8 cellular contexts compared by ENCODE assay signal in the genomic region with DNA sequence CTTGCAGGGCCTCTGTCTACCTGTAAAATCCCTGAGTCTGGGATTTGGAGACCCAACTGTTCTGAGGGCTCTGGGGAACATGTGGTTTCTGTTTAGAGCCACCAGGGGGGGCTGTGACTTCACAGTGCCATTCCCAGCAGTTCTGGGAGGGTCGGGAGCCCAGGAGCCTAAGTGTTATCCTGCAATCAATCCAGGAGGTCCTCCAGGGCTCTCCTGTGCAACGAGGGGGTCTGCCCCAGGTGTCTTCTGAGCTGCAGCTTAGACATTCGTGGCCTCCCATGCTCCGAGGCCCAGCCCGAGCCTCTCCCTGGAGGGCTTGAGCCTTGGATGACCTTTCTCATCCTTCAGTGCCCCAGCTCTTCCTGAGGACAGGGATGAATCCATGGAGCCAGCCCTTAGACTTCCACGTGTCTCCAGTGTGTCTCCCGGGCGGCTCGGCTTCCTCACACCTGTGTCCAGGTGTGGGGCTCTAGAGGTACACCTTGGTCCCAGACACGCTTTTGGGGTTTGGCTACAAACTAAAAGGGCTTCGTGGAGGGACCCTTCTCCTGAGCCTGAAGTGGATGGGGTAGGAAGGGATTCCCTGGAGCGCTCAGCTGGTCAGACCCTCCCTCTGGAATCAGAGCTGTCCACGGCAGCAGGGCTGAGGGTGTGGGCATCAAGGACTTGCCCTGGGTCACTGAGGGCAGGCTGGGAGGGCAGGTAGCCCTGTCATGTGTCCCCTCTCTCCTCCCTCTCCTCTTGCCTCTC. TPM values are rescaled to one million over a fixed set of nuclear protein-coding genes. Genes with fewer than 3 reads are reported as not detected.
A peak's percentile ranks its signal among the peaks of the same experiment; 100 is the strongest.
DNase-seq lines count a peak whose midpoint lies in the region; ATAC-seq, FAIRE-seq and TF ChIP-seq lines count a peak whose summit lies in the region.

No MANE protein-coding gene starts in this region.

- CTCF ChIA-PET in endothelial cell of umbilical vein (lab: Charles Lee) = interaction anchor here (0.7 to 3.7 kb wide), 14 partner anchors 38 to 481 kb away, joined by 3 to 41 read pairs (median 6); no protein-coding TSS in a partner anchor

- POLR2A ChIA-PET in endothelial cell of umbilical vein (lab: Charles Lee) = no interaction called here

- H2BK15ac ChIP-seq in mesenchymal stem cell (ENCODE audit: low read depth, poor library complexity, severe bottlenecking) = no peak overlapping the region

- no peaks in the 10 kb centered on the region for H3K36me3 ChIP-seq in endothelial cell of umbilical vein (ENCODE audit: control insufficient read depth in 2 of 2, extremely low read depth in 1 of 2, insufficient read depth in 2 of 2, low read length in 2 of 2)
- H3K36me3 ChIP-seq in mesenchymal stem cell (ENCODE audit: control insufficient read depth in 1 of 2, insufficient read depth in 2 of 2, low read depth in 1 of 2, low read length in 2 of 2) = no peaks in the 10 kb centered on the region

- WGBS in mesenchymal stem cell = 61% methylated on average over 13 of the region's 13 CpGs

- H3K18ac ChIP-seq in mesenchymal stem cell (ENCODE audit: low read depth in 1 of 2, low read length in 2 of 2) = no peak overlapping the region

- no peak overlapping the region for H3K9ac ChIP-seq in endothelial cell of umbilical vein (replicated peaks; ENCODE audit: extremely low read depth, insufficient read depth, low read length)
- peak overlapping the region; percentile 7 for H3K9ac ChIP-seq in mesenchymal stem cell (ENCODE audit: low read length)

- no peak overlapping the region for H3K4ac ChIP-seq in mesenchymal stem cell (ENCODE audit: low read depth in 1 of 2, low read length in 2 of 2)

- no peak overlapping the region for H2BK120ac ChIP-seq in mesenchymal stem cell (ENCODE audit: low read depth, low read length)

- no peak overlapping the region for H2BK5ac ChIP-seq in mesenchymal stem cell (ENCODE audit: low read depth, low read length, poor library complexity, severe bottlenecking)

- DNase-seq in NOMO-1 (lab: John Stamatoyannopoulos, UW; ENCODE audit: unreplicated experiment in 2 of 2) (peak; percentile 16 to 44), NOMO-1 treated with dmso at 0.1 percent for 144 hours (lab: John Stamatoyannopoulos, UW; ENCODE audit: unreplicated experiment) (no peak), endothelial cell of umbilical vein (ENCODE audit: low read depth, low spot score) (peak; percentile 57), mesenchymal stem cell (peak; percentile 67), urothelium cell line (ENCODE audit: low spot score) (peak; percentile 78), NCI-H187 treated with DMSO at 0.1 percent for 48 hours (lab: John Stamatoyannopoulos, UW) (no peak)
- peak; percentile 30 for DNase-seq in Jurkat, Clone E6-1 (ENCODE audit: low read depth, low spot score)

- H2AFZ ChIP-seq in endothelial cell of umbilical vein (ENCODE audit: low read depth, low read length) (no peak overlapping the region), mesenchymal stem cell (ENCODE audit: low read depth, low read length) (no peak overlapping the region)

- intact Hi-C loops in endothelial cell of umbilical vein (cut with micrococcal nuclease) = loop anchor here (1.0 to 5.0 kb wide), 6 partner anchors 42 to 480 kb away; a partner anchor contains a TSS

- no peaks in the 10 kb centered on the region for H3K79me1 ChIP-seq in mesenchymal stem cell (replicated peaks; ENCODE audit: low read length, poor library complexity, severe bottlenecking)

- H3K79me2 ChIP-seq in endothelial cell of umbilical vein (ENCODE audit: control insufficient read depth, insufficient read depth, low read length) = no peaks in the 10 kb centered on the region

- H3K9me3 ChIP-seq in endothelial cell of umbilical vein (replicated peaks; ENCODE audit: control insufficient read depth, insufficient read depth, low read length) (no peaks in the 10 kb centered on the region), mesenchymal stem cell (ENCODE audit: control insufficient read depth, low read length) (no peaks in the 10 kb centered on the region)

- H4K8ac ChIP-seq in mesenchymal stem cell (ENCODE audit: low read length) = no peak overlapping the region

- TF ChIP-seq CTCF in endothelial cell of umbilical vein (IDR thresholded peaks at IDR 0.05; ENCODE audit: extremely low read depth in 1 of 2, insufficient read depth in 1 of 2, low read depth in 1 of 2, low read length in 2 of 2) = peak; percentile 84 to 88

- no peak overlapping the region for H3K14ac ChIP-seq in mesenchymal stem cell (ENCODE audit: low read length in 2 of 2)

- peak; percentile 93 for ATAC-seq in SK-N-SH treated with all-trans-retinoic acid at 6 μM for 48 hours

- H3K4me1 ChIP-seq in endothelial cell of umbilical vein (ENCODE audit: control insufficient read depth, extremely low read depth, insufficient read depth, low read length) (no peaks in the 10 kb centered on the region), mesenchymal stem cell (ENCODE audit: control insufficient read depth, insufficient read depth, low read depth, low read length) (no peaks in the 10 kb centered on the region)

- no peak for TF ChIP-seq POLR2A in endothelial cell of umbilical vein (IDR thresholded peaks at IDR 0.05; ENCODE audit: low read depth, low read length)

- no peaks in the 10 kb centered on the region for H4K20me1 ChIP-seq in endothelial cell of umbilical vein (replicated peaks; ENCODE audit: control insufficient read depth, extremely low read depth, insufficient read depth, low read length)

- peak; percentile 95 for FAIRE-seq in endothelial cell of umbilical vein (lab: Jason Lieb, UNC)
- FAIRE-seq in urothelium cell line (lab: Jason Lieb, UNC) = no peak

- H3K4me2 ChIP-seq in endothelial cell of umbilical vein (ENCODE audit: insufficient read depth, low read length) = no peak overlapping the region
- no peak overlapping the region for H3K4me2 ChIP-seq in mesenchymal stem cell (ENCODE audit: low read length, poor library complexity, severe bottlenecking)

- no peak overlapping the region for H3K23ac ChIP-seq in mesenchymal stem cell (ENCODE audit: low read length in 2 of 2)

- H3K4me3 ChIP-seq in Jurkat, Clone E6-1 (ENCODE audit: low read length) = no peak overlapping the region
- H3K4me3 ChIP-seq in endothelial cell of umbilical vein (replicated peaks in 1 of 3; ENCODE audit: insufficient read depth in 1 of 3, low read depth in 1 of 3, low read length in 3 of 3) (no peak overlapping the region), mesenchymal stem cell (ENCODE audit: insufficient read depth in 1 of 2, low read depth in 1 of 2, low read length in 2 of 2) (no peak overlapping the region)

- no peaks in the 10 kb centered on the region for H3K9me1 ChIP-seq in endothelial cell of umbilical vein (replicated peaks; ENCODE audit: control insufficient read depth, extremely low read depth, insufficient read depth, low read length)

- H2AK5ac ChIP-seq in mesenchymal stem cell (ENCODE audit: low read length, severe bottlenecking) = no peak overlapping the region

- no peak overlapping the region for H3K27ac ChIP-seq in endothelial cell of umbilical vein (ENCODE audit: insufficient read depth, low read depth, low read length)
- H3K27ac ChIP-seq in mesenchymal stem cell (ENCODE audit: low read length, poor library complexity, severe bottlenecking) = no peak overlapping the region

- no peak overlapping the region for H4K91ac ChIP-seq in mesenchymal stem cell (ENCODE audit: low read length)

- dilution Hi-C loops in endothelial cell of umbilical vein (cut with MboI; ENCODE audit: extremely low pct_ligation_motif_present, low sequenced_read_pairs) = no loop called here

- H3K27me3 ChIP-seq in endothelial cell of umbilical vein (ENCODE audit: control insufficient read depth in 2 of 2, insufficient read depth in 2 of 2, low read length in 2 of 2) (peaks cover 0 to 4% of the 10 kb centered on the region in 2 experiments), mesenchymal stem cell (ENCODE audit: control insufficient read depth in 1 of 2, insufficient read depth in 1 of 2, low read length in 2 of 2) (peaks cover 0 to 8% of the 10 kb centered on the region in 2 experiments)

- H2BK12ac ChIP-seq in mesenchymal stem cell (ENCODE audit: low read length in 2 of 2) = no peak overlapping the region

- no TSS peak for BruUV-seq in endothelial cell of umbilical vein (replicated peaks; lab: Mats Ljungman, UMichigan)

RNA-seq across cellular contexts. Expression of a gene that starts 20.3 kb away (rescaled TPM):
- 14.0 TPM for polyA plus RNA-seq in Jurkat, Clone E6-1 (2012; ENCODE audit: insufficient read depth, insufficient read length)
- 14.0 and 15.2 TPM in 2 replicates for total RNA-seq in endothelial cell of umbilical vein
- 24.4 and 25.1 TPM in 2 replicates for polyA plus RNA-seq in endothelial cell of umbilical vein
- 11.2 and 14.4 TPM in 2 replicates for polyA plus RNA-seq in endothelial cell of umbilical vein (2011; cell fraction: cytosol; rRNA removed)
- polyA plus RNA-seq in endothelial cell of umbilical vein (2011; cell fraction: nucleus; rRNA removed) = 79.4 and 95.5 TPM in 2 replicates
- polyA plus RNA-seq in endothelial cell of umbilical vein (2012) = 8.3 and 9.9 TPM in 2 replicates
- 8.4 and 11.9 TPM in 2 replicates for polyA minus RNA-seq in endothelial cell of umbilical vein
- 23.7 TPM for polyA minus RNA-seq in endothelial cell of umbilical vein (2011; cell fraction: cytosol; rRNA and poly(A)+ RNA removed)
- 14.9 and 19.1 TPM in 2 replicates for polyA minus RNA-seq in endothelial cell of umbilical vein (2011; cell fraction: nucleus; rRNA and poly(A)+ RNA removed)
- 6.8 TPM for polyA plus RNA-seq in mesenchymal stem cell (2013, experiment 1 of 2)
- polyA plus RNA-seq in mesenchymal stem cell (2013, experiment 2 of 2) = 6.6 TPM

RNA-seq across cellular contexts. Expression of a gene that starts 23.4 kb away (rescaled TPM):
- 1.2 TPM for polyA plus RNA-seq in Jurkat, Clone E6-1 (2012; ENCODE audit: insufficient read depth, insufficient read length)
- total RNA-seq in endothelial cell of umbilical vein = 5.3 and 6.5 TPM in 2 replicates
- 5.5 and 8.1 TPM in 2 replicates for polyA plus RNA-seq in endothelial cell of umbilical vein
- polyA plus RNA-seq in endothelial cell of umbilical vein (2011; cell fraction: cytosol; rRNA removed) = 4.2 and 5.6 TPM in 2 replicates
- 3.3 and 3.7 TPM in 2 replicates for polyA plus RNA-seq in endothelial cell of umbilical vein (2011; cell fraction: nucleus; rRNA removed)
- polyA plus RNA-seq in endothelial cell of umbilical vein (2012) = 4.0 and 5.8 TPM in 2 replicates
- 2.1 and 3.8 TPM in 2 replicates for polyA minus RNA-seq in endothelial cell of umbilical vein
- 23.0 TPM for polyA minus RNA-seq in endothelial cell of umbilical vein (2011; cell fraction: cytosol; rRNA and poly(A)+ RNA removed)
- 0.82 and 1.4 TPM in 2 replicates for polyA minus RNA-seq in endothelial cell of umbilical vein (2011; cell fraction: nucleus; rRNA and poly(A)+ RNA removed)
- polyA plus RNA-seq in mesenchymal stem cell (2013, experiment 1 of 2) = 0.83 TPM
- 0.82 TPM for polyA plus RNA-seq in mesenchymal stem cell (2013, experiment 2 of 2)

RNA-seq across cellular contexts. Expression of a gene that starts 54.2 kb away (rescaled TPM):
- 153 TPM for polyA plus RNA-seq in Jurkat, Clone E6-1 (2012; ENCODE audit: insufficient read depth, insufficient read length)
- total RNA-seq in endothelial cell of umbilical vein = 64.6 and 71.2 TPM in 2 replicates
- polyA plus RNA-seq in endothelial cell of umbilical vein = 48.4 and 53.7 TPM in 2 replicates
- 44.8 and 49.6 TPM in 2 replicates for polyA plus RNA-seq in endothelial cell of umbilical vein (2011; cell fraction: cytosol; rRNA removed)
- 58.4 and 64.1 TPM in 2 replicates for polyA plus RNA-seq in endothelial cell of umbilical vein (2011; cell fraction: nucleus; rRNA removed)
- 16.7 and 28.0 TPM in 2 replicates for polyA plus RNA-seq in endothelial cell of umbilical vein (2012)
- 73.7 and 81.5 TPM in 2 replicates for polyA minus RNA-seq in endothelial cell of umbilical vein
- 221 TPM for polyA minus RNA-seq in endothelial cell of umbilical vein (2011; cell fraction: cytosol; rRNA and poly(A)+ RNA removed)
- 27.1 and 29.2 TPM in 2 replicates for polyA minus RNA-seq in endothelial cell of umbilical vein (2011; cell fraction: nucleus; rRNA and poly(A)+ RNA removed)
- polyA plus RNA-seq in mesenchymal stem cell (2013, experiment 1 of 2) = 5.5 TPM
- polyA plus RNA-seq in mesenchymal stem cell (2013, experiment 2 of 2) = 5.5 TPM

Comparison
In these comparisons a context has a peak if more than half of its experiments do, and no peak if none do; other contexts are left out.
1. DNase-seq: peak in NOMO-1 (2 of 2), Jurkat, Clone E6-1 (single experiment), endothelial cell of umbilical vein (single experiment), mesenchymal stem cell (single experiment) and urothelium cell line (single experiment); none in NOMO-1 treated with dmso at 0.1 percent for 144 hours (single experiment) and NCI-H187 treated with DMSO at 0.1 percent for 48 hours (single experiment).